Comparison of ENCODE assay signal across 3 cellular contexts in genomic region chr7:112049555-112049954, GRCh38.
A peak's percentile ranks its signal among the peaks of the same experiment; 100 is the strongest.
TF ChIP-seq lines count a peak whose summit lies in the region.

No MANE protein-coding gene starts in this region.

TF ChIP-seq in K562, 482 proteins besides CTCF, POLR2A, EP300 and RAD21:
- TF ChIP-seq CEBPB (tag; IDR thresholded peaks at IDR 0.05) (peak; percentile 60; the same call in 1 of the 2 replicates), GABPB2 (CRISPR knock-in tag; conservative IDR thresholded peaks at IDR 0.05) (no peak)

TF ChIP-seq in HepG2, 621 proteins besides CTCF, POLR2A, EP300 and RAD21:
- TF ChIP-seq, protein P1, sequence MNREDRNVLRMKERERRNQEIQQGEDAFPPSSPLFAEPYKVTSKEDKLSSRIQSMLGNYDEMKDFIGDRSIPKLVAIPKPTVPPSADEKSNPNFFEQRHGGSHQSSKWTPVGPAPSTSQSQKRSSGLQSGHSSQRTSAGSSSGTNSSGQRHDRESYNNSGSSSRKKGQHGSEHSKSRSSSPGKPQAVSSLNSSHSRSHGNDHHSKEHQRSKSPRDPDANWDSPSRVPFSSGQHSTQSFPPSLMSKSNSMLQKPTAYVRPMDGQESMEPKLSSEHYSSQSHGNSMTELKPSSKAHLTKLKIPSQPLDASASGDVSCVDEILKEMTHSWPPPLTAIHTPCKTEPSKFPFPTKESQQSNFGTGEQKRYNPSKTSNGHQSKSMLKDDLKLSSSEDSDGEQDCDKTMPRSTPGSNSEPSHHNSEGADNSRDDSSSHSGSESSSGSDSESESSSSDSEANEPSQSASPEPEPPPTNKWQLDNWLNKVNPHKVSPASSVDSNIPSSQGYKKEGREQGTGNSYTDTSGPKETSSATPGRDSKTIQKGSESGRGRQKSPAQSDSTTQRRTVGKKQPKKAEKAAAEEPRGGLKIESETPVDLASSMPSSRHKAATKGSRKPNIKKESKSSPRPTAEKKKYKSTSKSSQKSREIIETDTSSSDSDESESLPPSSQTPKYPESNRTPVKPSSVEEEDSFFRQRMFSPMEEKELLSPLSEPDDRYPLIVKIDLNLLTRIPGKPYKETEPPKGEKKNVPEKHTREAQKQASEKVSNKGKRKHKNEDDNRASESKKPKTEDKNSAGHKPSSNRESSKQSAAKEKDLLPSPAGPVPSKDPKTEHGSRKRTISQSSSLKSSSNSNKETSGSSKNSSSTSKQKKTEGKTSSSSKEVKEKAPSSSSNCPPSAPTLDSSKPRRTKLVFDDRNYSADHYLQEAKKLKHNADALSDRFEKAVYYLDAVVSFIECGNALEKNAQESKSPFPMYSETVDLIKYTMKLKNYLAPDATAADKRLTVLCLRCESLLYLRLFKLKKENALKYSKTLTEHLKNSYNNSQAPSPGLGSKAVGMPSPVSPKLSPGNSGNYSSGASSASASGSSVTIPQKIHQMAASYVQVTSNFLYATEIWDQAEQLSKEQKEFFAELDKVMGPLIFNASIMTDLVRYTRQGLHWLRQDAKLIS (CRISPR knock-in tag; IDR thresholded peaks at IDR 0.05), result no peak
- peak; percentile 49; the same call in 1 of the 2 replicates for TF ChIP-seq CEBPB (IDR thresholded peaks at IDR 0.05; ENCODE audit: borderline replicate concordance, low read depth, low read length)

TF ChIP-seq in WTC11, 78 proteins besides CTCF, POLR2A, EP300 and RAD21 (continued from another document):
- TF ChIP-seq USF2 (CRISPR knock-in tag; IDR thresholded peaks at IDR 0.05), result no peak
- no peak for TF ChIP-seq ELF4 (CRISPR knock-in tag; IDR thresholded peaks at IDR 0.05; ENCODE audit: low read depth)
- TF ChIP-seq USF1 (CRISPR knock-in tag; IDR thresholded peaks at IDR 0.05), result no peak
- no peak for TF ChIP-seq ZBTB21 (CRISPR knock-in tag; IDR thresholded peaks at IDR 0.05; ENCODE audit: borderline replicate concordance)
- TF ChIP-seq, protein P2, sequence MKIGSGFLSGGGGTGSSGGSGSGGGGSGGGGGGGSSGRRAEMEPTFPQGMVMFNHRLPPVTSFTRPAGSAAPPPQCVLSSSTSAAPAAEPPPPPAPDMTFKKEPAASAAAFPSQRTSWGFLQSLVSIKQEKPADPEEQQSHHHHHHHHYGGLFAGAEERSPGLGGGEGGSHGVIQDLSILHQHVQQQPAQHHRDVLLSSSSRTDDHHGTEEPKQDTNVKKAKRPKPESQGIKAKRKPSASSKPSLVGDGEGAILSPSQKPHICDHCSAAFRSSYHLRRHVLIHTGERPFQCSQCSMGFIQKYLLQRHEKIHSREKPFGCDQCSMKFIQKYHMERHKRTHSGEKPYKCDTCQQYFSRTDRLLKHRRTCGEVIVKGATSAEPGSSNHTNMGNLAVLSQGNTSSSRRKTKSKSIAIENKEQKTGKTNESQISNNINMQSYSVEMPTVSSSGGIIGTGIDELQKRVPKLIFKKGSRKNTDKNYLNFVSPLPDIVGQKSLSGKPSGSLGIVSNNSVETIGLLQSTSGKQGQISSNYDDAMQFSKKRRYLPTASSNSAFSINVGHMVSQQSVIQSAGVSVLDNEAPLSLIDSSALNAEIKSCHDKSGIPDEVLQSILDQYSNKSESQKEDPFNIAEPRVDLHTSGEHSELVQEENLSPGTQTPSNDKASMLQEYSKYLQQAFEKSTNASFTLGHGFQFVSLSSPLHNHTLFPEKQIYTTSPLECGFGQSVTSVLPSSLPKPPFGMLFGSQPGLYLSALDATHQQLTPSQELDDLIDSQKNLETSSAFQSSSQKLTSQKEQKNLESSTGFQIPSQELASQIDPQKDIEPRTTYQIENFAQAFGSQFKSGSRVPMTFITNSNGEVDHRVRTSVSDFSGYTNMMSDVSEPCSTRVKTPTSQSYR (CRISPR knock-in tag; IDR thresholded peaks at IDR 0.05), result no peak
- no peak for TF ChIP-seq PRDM15 (CRISPR knock-in tag; IDR thresholded peaks at IDR 0.05)
- TF ChIP-seq HMGA2 (CRISPR knock-in tag; IDR thresholded peaks at IDR 0.05), result no peak
